ENCODE assay signal across 15 cellular contexts in the genomic region with DNA sequence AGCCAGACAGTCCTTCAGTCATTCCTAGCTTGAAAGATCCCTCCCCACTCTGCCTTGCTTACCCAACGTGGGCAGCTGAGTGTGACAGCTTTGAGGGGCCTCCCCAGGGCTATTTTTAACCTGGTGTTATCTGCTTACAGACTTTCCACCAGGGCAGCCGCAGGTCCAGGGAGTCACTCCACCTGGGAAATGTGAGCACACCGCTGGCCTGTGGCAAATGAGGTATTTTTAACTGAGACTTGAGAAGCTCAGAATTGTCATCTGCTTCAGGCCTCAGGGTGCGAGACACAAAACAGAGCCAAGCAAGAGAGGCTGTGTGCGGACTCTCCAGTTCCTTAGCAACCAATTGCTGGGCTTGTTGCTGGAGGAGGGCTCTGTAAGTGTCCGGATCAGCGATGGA. TPM values are rescaled to one million over a fixed set of nuclear protein-coding genes. Genes with fewer than 3 reads are reported as not detected.
DNase-seq lines count a peak whose midpoint lies in the region; ATAC-seq, FAIRE-seq and TF ChIP-seq lines count a peak whose summit lies in the region.
"Had no signal": no experiment of that assay in that cellular context is flagged by ENCODE, and none has a peak within 500 bp of the region (broad histone marks: within the 10 kb centered on the region; RNA-seq: fewer than 3 reads in every experiment).

No MANE protein-coding gene starts in this region.

- TF ChIP-seq POLR2A in K562 (conservative IDR thresholded peaks at IDR 0.05): no peak

- peak in 1 of 4 experiments; percentile 23 for DNase-seq in K562 (ENCODE audit: extremely low read depth in 1 of 4, low spot score in 3 of 4)
- DNase-seq in stimulated activated CD4-positive, alpha-beta T cell treated with anti-CD3 and anti-CD28 coated beads, Interleukin-4, amount 100 ng/mL, for 4 hours: no peak
- DNase-seq in NCI-H2171 (lab: John Stamatoyannopoulos, UW): no peak
- DNase-seq: activated naive CD4-positive, alpha-beta T cell treated with anti-CD3 and anti-CD28 coated beads, Interleukin-2, amount 50 U/mL, for 16 hours; COR-L47; naive thymus-derived CD8-positive, alpha-beta T cell had no signal

- CTCF ChIA-PET in K562 (lab: Yijun Ruan, JAX; ENCODE audit: low intra/inter-chr PET ratio): no interaction called here

- FAIRE-seq in K562 (lab: Jason Lieb, UNC): no peak
- FAIRE-seq: bronchial epithelial cell had no signal

- H3K9me3 ChIP-seq in K562 (replicated peaks; ENCODE audit: control insufficient read depth, insufficient read depth, low read depth, low read length): no peaks in the 10 kb centered on the region
- no peaks in the 10 kb centered on the region for H3K9me3 ChIP-seq in parathyroid adenoma (ENCODE audit: control insufficient read depth, low read length)
- H3K9me3 ChIP-seq: gastroesophageal sphincter had no signal

- H3K36me3 ChIP-seq in K562 (ENCODE audit: control insufficient read depth, insufficient read depth, low read length) (no peaks in the 10 kb centered on the region), parathyroid adenoma (ENCODE audit: control insufficient read depth, insufficient read depth, low read length) (no peaks in the 10 kb centered on the region)
- H3K36me3 ChIP-seq: gastroesophageal sphincter had no signal

- POLR2A ChIA-PET in K562 (lab: Yijun Ruan, JAX): no interaction called here

- TF ChIP-seq EP300 in K562 (IDR thresholded peaks at IDR 0.05; ENCODE audit: low read length): no peak

- peak overlapping the region in 1 of 2 experiments; percentile 37; a peak in 1 of 4 replicates for H3K9ac ChIP-seq in K562 (ENCODE audit: insufficient read depth in 1 of 2, low read depth in 2 of 2, low read length in 2 of 2)
- no peak overlapping the region for H3K9ac ChIP-seq in parathyroid adenoma

- no TSS peak for BruUV-seq in K562 (replicated peaks; lab: Mats Ljungman, UMichigan)

- H3K4me1 ChIP-seq in K562 (replicated peaks in 1 of 2; ENCODE audit: control insufficient read depth in 2 of 2, insufficient read depth in 2 of 2, low read length in 2 of 2) (no peaks in the 10 kb centered on the region), parathyroid adenoma (no peaks in the 10 kb centered on the region)
- H3K4me1 ChIP-seq: gastroesophageal sphincter had no signal

- no peaks in the 10 kb centered on the region for H4K20me1 ChIP-seq in K562 (replicated peaks; ENCODE audit: control insufficient read depth, insufficient read depth, low read length)

- H3K4me2 ChIP-seq in K562 (ENCODE audit: insufficient read depth, low read length) (no peak overlapping the region), parathyroid adenoma (ENCODE audit: low read length) (peak overlapping the region; percentile 50)

- no peak overlapping the region for H3K4me3 ChIP-seq in K562
- peak overlapping the region; percentile 0 for H3K4me3 ChIP-seq in parathyroid adenoma (ENCODE audit: low read depth, low read length)
- H3K4me3 ChIP-seq: gastroesophageal sphincter, SK-N-MC had no signal

- in situ Hi-C loops in K562 (cut with MboI): no loop called here

- no peak overlapping the region for H2AFZ ChIP-seq in K562 (ENCODE audit: low read depth, low read length)
- no peak overlapping the region for H2AFZ ChIP-seq in parathyroid adenoma

- H3K27ac ChIP-seq in K562 (ENCODE audit: extremely low read depth, low read depth, low read length) (no peak overlapping the region), parathyroid adenoma (no peak overlapping the region)
- H3K27ac ChIP-seq: gastroesophageal sphincter, SK-N-MC had no signal

- WGBS in K562 (ENCODE audit: insufficient coverage, low coverage, missing lambda C conversion rate): 4% methylated on average over 7 of the region's 7 CpGs

- intact Hi-C loops in K562 (cut with micrococcal nuclease): no loop called here

- no peaks in the 10 kb centered on the region for H3K9me1 ChIP-seq in K562 (ENCODE audit: control insufficient read depth, insufficient read depth, low read length)

- TF ChIP-seq CTCF in K562 (IDR thresholded peaks at IDR 0.05 in 2 of 3, conservative IDR thresholded peaks at IDR 0.05 in 1 of 3; ENCODE audit: insufficient read depth in 2 of 3, low read depth in 1 of 3, low read length in 3 of 3) (no peak), parathyroid adenoma (IDR thresholded peaks at IDR 0.05) (no peak)

- H3K79me2 ChIP-seq in K562 (ENCODE audit: control insufficient read depth, insufficient read depth, low read length): no peaks in the 10 kb centered on the region
- no peaks in the 10 kb centered on the region for H3K79me2 ChIP-seq in parathyroid adenoma

- ATAC-seq in GM18858 (IDR thresholded peaks at IDR 0.05; ENCODE audit: unreplicated experiment) (peak; percentile 76), HG02885 (IDR thresholded peaks at IDR 0.05; ENCODE audit: poor library complexity, unreplicated experiment) (peak; percentile 75), K562 (peak; percentile 50; the same call in 2 of the 3 replicates), HG02938 (IDR thresholded peaks at IDR 0.05; ENCODE audit: unreplicated experiment) (no peak), HG03025 (IDR thresholded peaks at IDR 0.05; ENCODE audit: low FRiP score, unreplicated experiment) (no peak)
- ATAC-seq: gastroesophageal sphincter; naive thymus-derived CD8-positive, alpha-beta T cell had no signal

- H3K27me3 ChIP-seq in K562 (ENCODE audit: control insufficient read depth in 2 of 2, insufficient read depth in 2 of 2, low read length in 2 of 2) (peaks cover 8% of the 10 kb centered on the region in 2 experiments; a peak in 4 of 5 replicates), parathyroid adenoma (ENCODE audit: control insufficient read depth, insufficient read depth, low read length) (no peaks in the 10 kb centered on the region)
- H3K27me3 ChIP-seq: gastroesophageal sphincter had no signal

- TF ChIP-seq RAD21 in K562 (CRISPR knock-in tag; conservative IDR thresholded peaks at IDR 0.05 in 1 of 2, IDR thresholded peaks at IDR 0.05 in 1 of 2): no peak

TF ChIP-seq in K562, 482 proteins besides CTCF, POLR2A, EP300 and RAD21:
- TF ChIP-seq MEF2A (IDR thresholded peaks at IDR 0.05; ENCODE audit: control insufficient read depth, low read depth, low read length): peak; percentile 63; the same call in 1 of the 2 replicates
- TF ChIP-seq ETS2 (tag; IDR thresholded peaks at IDR 0.05; ENCODE audit: borderline replicate concordance, poor library complexity, severe bottlenecking): no peak
TF ChIP-seq in K562: peak in this region for 1.

RNA-seq across cellular contexts. Expression of a gene that starts 13.0 kb away (rescaled TPM):
- 0.09 TPM in 1 of 2 replicates, not detected in the other for total RNA-seq in K562 (2011; cell fraction: chromatin; rRNA removed; ENCODE audit: low replicate concordance)
- total RNA-seq in K562 (2011; cell fraction: nucleolus; rRNA removed): 0.17 TPM in 1 of 2 replicates, not detected in the other
- total RNA-seq in K562 (2011; cell fraction: nucleoplasm; rRNA removed): 0.07 and 0.15 TPM in 2 replicates
- total RNA-seq in K562 (2014; rRNA removed) (0.04 TPM in 1 of 2 replicates, not detected in the other), K562 (2014; rRNA removed; fragmentation: Illumina TruSeq; extraction: Trizol) (0.06 and 0.15 TPM in 2 replicates), K562 (2015; rRNA removed; fragmentation: Illumina TruSeq; extraction: Trizol) (0.04 TPM in 1 of 2 replicates, not detected in the other), K562 (2021) (0.31 TPM in 1 of 2 replicates, not detected in the other)
- polyA plus RNA-seq in K562 (2011; rRNA removed) (0.07 and 0.12 TPM in 2 replicates), K562 (2014; fragmentation: Illumina TruSeq; extraction: Trizol) (not detected in 2 replicates), K562 (2014; fragmentation: Nextera tagmentation; extraction: Ambion mirVana) (not detected), K562 (2014; rRNA removed) (0.08 TPM in 1 of 2 replicates, not detected in the other)
- 0.07 TPM in 1 of 2 replicates, not detected in the other for polyA plus RNA-seq in K562 (2011; cell fraction: cytosol; rRNA removed)
- 0.07 and 0.41 TPM in 2 replicates for polyA plus RNA-seq in K562 (2011; cell fraction: nucleus; rRNA removed)
- 0.03 and 0.10 TPM in 2 replicates for polyA plus RNA-seq in K562 (2012)
- 0.18 and 0.21 TPM in 2 replicates for polyA minus RNA-seq in K562 (2011; rRNA and poly(A)+ RNA removed)
- polyA minus RNA-seq in K562 (2011; cell fraction: cytosol; rRNA and poly(A)+ RNA removed): not detected in 2 replicates
- polyA minus RNA-seq in K562 (2011; cell fraction: nucleus; rRNA and poly(A)+ RNA removed): 0.22 TPM in 1 of 2 replicates, not detected in the other
- total RNA-seq: kidney epithelial cell had no signal

Comparison
In these comparisons a context has a peak if more than half of its experiments do, and no peak if none do; other contexts are left out.
1. ATAC-seq: peak in GM18858 (single experiment), HG02885 (single experiment) and K562 (single experiment); none in HG02938 (single experiment) and HG03025 (single experiment).